ENCODE assay signal across 1 cellular context in genomic region chr9:113508111-113508749, GRCh38.
TF ChIP-seq lines count a peak whose summit lies in the region.

No MANE protein-coding gene starts in this region.

TF ChIP-seq in WTC11, 78 proteins besides CTCF, POLR2A, EP300 and RAD21 (continued from another document):
- TF ChIP-seq ZBTB21 (CRISPR knock-in tag; IDR thresholded peaks at IDR 0.05; ENCODE audit: borderline replicate concordance), result no peak
- TF ChIP-seq ZMAT4 (CRISPR knock-in tag; IDR thresholded peaks at IDR 0.05), result no peak
- no peak for TF ChIP-seq EMX1 (CRISPR knock-in tag; IDR thresholded peaks at IDR 0.05)
- TF ChIP-seq ATF2 (CRISPR knock-in tag; IDR thresholded peaks at IDR 0.05; ENCODE audit: borderline replicate concordance, low read depth), result no peak
